Comparison of ENCODE assay signal across 19 cellular contexts in the genomic region with DNA sequence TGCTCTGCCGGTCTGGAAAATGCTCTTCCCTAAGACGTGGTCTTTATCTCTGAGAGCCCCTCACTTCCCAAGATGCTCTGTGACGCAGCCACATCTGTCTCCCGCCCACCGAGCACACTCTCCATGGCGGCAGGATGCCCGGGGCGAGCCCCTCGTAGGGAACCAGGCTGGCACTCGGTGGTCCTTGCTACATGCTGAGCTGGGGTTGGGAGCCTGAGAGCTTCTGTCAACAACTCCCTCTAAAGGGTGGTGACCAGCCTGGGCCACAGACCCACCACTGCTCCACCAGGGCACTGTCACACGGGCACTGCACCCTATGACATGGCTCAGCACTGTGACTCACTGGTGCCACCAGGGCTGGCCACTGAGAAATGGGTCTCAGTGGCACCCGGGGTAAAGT. TPM values are rescaled to one million over a fixed set of nuclear protein-coding genes. Genes with fewer than 3 reads are reported as not detected.
A peak's percentile ranks its signal among the peaks of the same experiment; 100 is the strongest.
DNase-seq lines count a peak whose midpoint lies in the region; ATAC-seq and TF ChIP-seq lines count a peak whose summit lies in the region.
"Had no signal": no experiment of that assay in that cellular context is flagged by ENCODE, and none has a peak within 500 bp of the region (broad histone marks: within the 10 kb centered on the region; RNA-seq: fewer than 3 reads in every experiment).

No MANE protein-coding gene starts in this region.

- H3K9ac ChIP-seq in mesenchymal stem cell (ENCODE audit: low read length), result no peak overlapping the region

- no peak overlapping the region for H3K18ac ChIP-seq in mesenchymal stem cell (ENCODE audit: low read depth in 1 of 2, low read length in 2 of 2)

- DNase-seq in right cardiac atrium (peak in 2 of 3 donors; percentile 56 to 59), Right ventricle myocardium inferior (ENCODE audit: missing footprints) (no peak), RWPE1 (ENCODE audit: low spot score) (no peak), mesenchymal stem cell (no peak)
- DNase-seq in effector memory CD8-positive, alpha-beta T cell, result no peak
- DNase-seq in stimulated activated effector memory CD8-positive, alpha-beta T cell treated with anti-CD3 and anti-CD28 coated beads, Interleukin-12 subunit alpha, Interleukin-12 subunit beta, amount 100 ng/mL, for 72 hours (ENCODE audit: low spot score in 2 of 2), result no peak
- DNase-seq: ACHN; CD4-positive, alpha-beta memory T cell; COR-L47; DMS153; DMS79 treated with DMSO at 0.1 percent for 48 hours; EL; GDM1 had no signal

- peaks cover 54% of the 10 kb centered on the region in 2 experiments for H3K36me3 ChIP-seq in mesenchymal stem cell (ENCODE audit: control insufficient read depth in 1 of 2, insufficient read depth in 2 of 2, low read depth in 1 of 2, low read length in 2 of 2)

- no peak overlapping the region for H3K23ac ChIP-seq in mesenchymal stem cell (ENCODE audit: low read length in 2 of 2)

- no peak overlapping the region for H4K8ac ChIP-seq in mesenchymal stem cell (ENCODE audit: low read length)

- H3K27ac Mint-ChIP-seq in effector memory CD8-positive, alpha-beta T cell, result peak overlapping the region; percentile 62
- peak overlapping the region; percentile 87 for H3K27ac Mint-ChIP-seq in stimulated activated effector memory CD8-positive, alpha-beta T cell treated with anti-CD3 and anti-CD28 coated beads, Interleukin-12 subunit alpha, Interleukin-12 subunit beta, amount 100 ng/mL, for 72 hours

- H3K4me3 Mint-ChIP-seq in effector memory CD8-positive, alpha-beta T cell, result no peak overlapping the region
- H3K4me3 Mint-ChIP-seq in stimulated activated effector memory CD8-positive, alpha-beta T cell treated with anti-CD3 and anti-CD28 coated beads, Interleukin-12 subunit alpha, Interleukin-12 subunit beta, amount 100 ng/mL, for 72 hours, result no peak overlapping the region

- 90% methylated on average over 12 of the region's 12 CpGs for WGBS in right cardiac atrium
- 97% methylated on average over 12 of the region's 12 CpGs for WGBS in mesenchymal stem cell

- H3K79me1 ChIP-seq in mesenchymal stem cell (replicated peaks; ENCODE audit: low read length, poor library complexity, severe bottlenecking), result peaks cover 30% of the 10 kb centered on the region

- peaks cover 20% of the 10 kb centered on the region for H3K36me3 Mint-ChIP-seq in effector memory CD8-positive, alpha-beta T cell (ENCODE audit: insufficient read depth)
- H3K36me3 Mint-ChIP-seq in stimulated activated effector memory CD8-positive, alpha-beta T cell treated with anti-CD3 and anti-CD28 coated beads, Interleukin-12 subunit alpha, Interleukin-12 subunit beta, amount 100 ng/mL, for 72 hours, result peaks cover 29% of the 10 kb centered on the region
- H3K36me3 Mint-ChIP-seq: IgD-negative memory B cell had no signal

- intact Hi-C loops in right cardiac atrium (cut with DNase I), result loop anchor here in 1 of 4 donors (5.0 to 10.0 kb wide), 2 partner anchors 138 to 1015 kb away; no protein-coding TSS in a partner anchor
- intact Hi-C loops in Right ventricle myocardium inferior (cut with DNase I), result loop anchor here (5.0 to 10.0 kb wide), 3 partner anchors 118 to 1015 kb away; partner anchors contain the start of gene PANK4

- H3K4me1 ChIP-seq in right cardiac atrium (ENCODE audit: control insufficient read depth, insufficient read depth, low read length), result peaks cover 5% of the 10 kb centered on the region
- H3K4me1 ChIP-seq in mesenchymal stem cell (ENCODE audit: control insufficient read depth, insufficient read depth, low read depth, low read length), result peaks cover 52% of the 10 kb centered on the region

- no peak overlapping the region for H2AK5ac ChIP-seq in mesenchymal stem cell (ENCODE audit: low read length, severe bottlenecking)

- CTCF ChIA-PET in RWPE1 (lab: Yijun Ruan, JAX), result no interaction called here

- no peak for TF ChIP-seq CTCF in RWPE1 (conservative IDR thresholded peaks at IDR 0.05; ENCODE audit: low read depth)

- POLR2A ChIA-PET in RWPE1 (lab: Yijun Ruan, JAX; ENCODE audit: low non-redundant PET), result no interaction called here

- H3K27ac ChIP-seq in right cardiac atrium (ENCODE audit: low read length) (no peak overlapping the region), RWPE1 (peak overlapping the region; percentile 82), mesenchymal stem cell (ENCODE audit: low read length, poor library complexity, severe bottlenecking) (no peak overlapping the region)
- H3K27ac ChIP-seq: BLaER1 treated with 17β-estradiol and CSF1 and Interleukin-3, amounts not matched to agents 10 nM and 100 nM; HL-60 had no signal

- no peak overlapping the region for H2BK120ac ChIP-seq in mesenchymal stem cell (ENCODE audit: low read depth, low read length)

- H4K91ac ChIP-seq in mesenchymal stem cell (ENCODE audit: low read length), result no peak overlapping the region

- H3K27me3 ChIP-seq in right cardiac atrium (ENCODE audit: control insufficient read depth, insufficient read depth) (no peaks in the 10 kb centered on the region), mesenchymal stem cell (ENCODE audit: control insufficient read depth in 1 of 2, insufficient read depth in 1 of 2, low read length in 2 of 2) (no peaks in the 10 kb centered on the region)
- H3K27me3 ChIP-seq: BLaER1 treated with 17β-estradiol and CSF1 and Interleukin-3, amounts not matched to agents 10 nM and 100 nM had no signal

- H3K4ac ChIP-seq in mesenchymal stem cell (ENCODE audit: low read depth in 1 of 2, low read length in 2 of 2), result no peak overlapping the region

- no peak overlapping the region for H2BK12ac ChIP-seq in mesenchymal stem cell (ENCODE audit: low read length in 2 of 2)

- H3K4me1 Mint-ChIP-seq in effector memory CD8-positive, alpha-beta T cell (ENCODE audit: low read depth in 2 of 2), result peaks cover 10 to 20% of the 10 kb centered on the region in 2 donors
- peaks cover 10% of the 10 kb centered on the region for H3K4me1 Mint-ChIP-seq in stimulated activated effector memory CD8-positive, alpha-beta T cell treated with anti-CD3 and anti-CD28 coated beads, Interleukin-12 subunit alpha, Interleukin-12 subunit beta, amount 100 ng/mL, for 72 hours

- H3K14ac ChIP-seq in mesenchymal stem cell (ENCODE audit: low read length in 2 of 2), result no peak overlapping the region

- H3K4me2 ChIP-seq in mesenchymal stem cell (ENCODE audit: low read length, poor library complexity, severe bottlenecking), result no peak overlapping the region
- H3K4me2 ChIP-seq: BLaER1 treated with 17β-estradiol and CSF1 and Interleukin-3, amounts not matched to agents 10 nM and 100 nM had no signal

- H2BK15ac ChIP-seq in mesenchymal stem cell (ENCODE audit: low read depth, poor library complexity, severe bottlenecking), result no peak overlapping the region

- H3K4me3 ChIP-seq in right cardiac atrium (ENCODE audit: low read length) (no peak overlapping the region), mesenchymal stem cell (ENCODE audit: insufficient read depth in 1 of 2, low read depth in 1 of 2, low read length in 2 of 2) (no peak overlapping the region)
- H3K4me3 ChIP-seq: BLaER1 treated with 17β-estradiol and CSF1 and Interleukin-3, amounts not matched to agents 10 nM and 100 nM had no signal

- no peaks in the 10 kb centered on the region for H3K27me3 Mint-ChIP-seq in effector memory CD8-positive, alpha-beta T cell
- H3K27me3 Mint-ChIP-seq: CD4-positive, alpha-beta memory T cell; IgD-negative memory B cell had no signal

- no peak for ATAC-seq in right cardiac atrium
- ATAC-seq in Right ventricle myocardium inferior, result no peak
- no peak for ATAC-seq in effector memory CD8-positive, alpha-beta T cell (replicated peaks)
- ATAC-seq in stimulated activated effector memory CD8-positive, alpha-beta T cell treated with anti-CD3 and anti-CD28 coated beads, Interleukin-12 subunit alpha, Interleukin-12 subunit beta, amount 100 ng/mL, for 72 hours, result no peak
- no peak for ATAC-seq in GM21390 (IDR thresholded peaks at IDR 0.05; ENCODE audit: unreplicated experiment)
- no peak for ATAC-seq in HG03045 (IDR thresholded peaks at IDR 0.05; ENCODE audit: unreplicated experiment)
- ATAC-seq: HCT116 had no signal

- no peak overlapping the region for H2BK5ac ChIP-seq in mesenchymal stem cell (ENCODE audit: low read depth, low read length, poor library complexity, severe bottlenecking)

- H3K9me3 Mint-ChIP-seq in effector memory CD8-positive, alpha-beta T cell, result no peaks in the 10 kb centered on the region
- no peaks in the 10 kb centered on the region for H3K9me3 Mint-ChIP-seq in stimulated activated effector memory CD8-positive, alpha-beta T cell treated with anti-CD3 and anti-CD28 coated beads, Interleukin-12 subunit alpha, Interleukin-12 subunit beta, amount 100 ng/mL, for 72 hours
- H3K9me3 Mint-ChIP-seq: CD4-positive, alpha-beta memory T cell; IgD-negative memory B cell had no signal

- no peaks in the 10 kb centered on the region for H3K9me3 ChIP-seq in right cardiac atrium (ENCODE audit: control insufficient read depth, low read length)
- no peaks in the 10 kb centered on the region for H3K9me3 ChIP-seq in mesenchymal stem cell (ENCODE audit: control insufficient read depth, low read length)
- H3K9me3 ChIP-seq: BLaER1 treated with 17β-estradiol and CSF1 and Interleukin-3, amounts not matched to agents 10 nM and 100 nM had no signal

- no peak overlapping the region for H2AFZ ChIP-seq in mesenchymal stem cell (ENCODE audit: low read depth, low read length)

RNA-seq across cellular contexts. Expression of gene PEX10, which starts 2.6 kb away (rescaled TPM):
- total RNA-seq in right cardiac atrium (10 to 100 TPM; 11.4 to 15.5 (median 13.6) TPM), Right ventricle myocardium inferior (14.5 TPM)
- polyA plus RNA-seq in right cardiac atrium, result 16.0 TPM
- polyA plus RNA-seq in mesenchymal stem cell (2013, experiment 1 of 2), result 10.6 TPM
- 10.8 TPM for polyA plus RNA-seq in mesenchymal stem cell (2013, experiment 2 of 2)

RNA-seq across cellular contexts. Expression of gene RER1, which starts 18.1 kb away (rescaled TPM):
- total RNA-seq in right cardiac atrium (10 to 100 TPM; 83.6 to 93.9 (median 89.6) TPM), Right ventricle myocardium inferior (85.8 TPM)
- 50.3 TPM for polyA plus RNA-seq in right cardiac atrium
- polyA plus RNA-seq in mesenchymal stem cell (2013, experiment 1 of 2), result 163 TPM
- polyA plus RNA-seq in mesenchymal stem cell (2013, experiment 2 of 2), result 180 TPM

RNA-seq across cellular contexts. Expression of gene MORN1, which starts 18.4 kb away (rescaled TPM):
- total RNA-seq in right cardiac atrium, result 1 to 10 TPM; 3.2 to 5.1 (median 4.2) TPM
- 4.1 TPM for polyA plus RNA-seq in right cardiac atrium
- 4.9 TPM for total RNA-seq in Right ventricle myocardium inferior
- 1.8 TPM for polyA plus RNA-seq in mesenchymal stem cell (2013, experiment 1 of 2)
- 1.7 TPM for polyA plus RNA-seq in mesenchymal stem cell (2013, experiment 2 of 2)

Comparison
In these comparisons a context has a peak if more than half of its experiments do, and no peak if none do; other contexts are left out.
1. DNase-seq: peak in right cardiac atrium (2 of 3); none in Right ventricle myocardium inferior (single experiment), RWPE1 (single experiment), effector memory CD8-positive, alpha-beta T cell (0 of 3), stimulated activated effector memory CD8-positive, alpha-beta T cell treated with anti-CD3 and anti-CD28 coated beads, Interleukin-12 subunit alpha, Interleukin-12 subunit beta, amount 100 ng/mL, for 72 hours (0 of 2) and mesenchymal stem cell (single experiment).